ENCODE assay signal across 8 cellular contexts in the genomic region with DNA sequence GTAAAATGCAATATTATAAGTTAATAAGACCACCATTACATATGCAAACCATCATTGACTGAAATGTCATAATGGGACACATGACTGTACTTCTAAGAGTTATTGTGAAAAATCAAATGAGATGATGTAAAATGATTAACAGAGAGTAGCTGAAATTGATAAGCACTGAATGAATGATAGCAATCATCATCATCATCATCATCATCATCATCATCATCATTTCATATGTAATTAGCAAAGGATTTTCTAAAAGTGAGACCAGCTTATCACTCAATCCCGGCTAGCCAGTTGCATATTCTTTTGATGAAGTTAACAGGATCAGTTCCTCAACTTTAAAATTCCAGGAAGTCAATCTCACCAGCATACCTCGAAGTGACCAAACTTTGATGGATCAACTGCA.
"Had no signal": no experiment of that assay in that cellular context is flagged by ENCODE, and none has a peak within 500 bp of the region (broad histone marks: within the 10 kb centered on the region; RNA-seq: fewer than 3 reads in every experiment).

No MANE protein-coding gene starts in this region.

- H3K4me3 ChIP-seq: GM12878 had no signal

- FAIRE-seq: G401.6, GM12878, GM12891, GM12892, GM18507, GM19239 had no signal

- ATAC-seq: GM12878 had no signal

- DNase-seq: GDM1, GF-D8 had no signal
